8 cellular contexts compared by ENCODE assay signal in genomic region chr11:124763156-124763947, GRCh38. TPM values are rescaled to one million over a fixed set of nuclear protein-coding genes. Genes with fewer than 3 reads are reported as not detected.
DNase-seq lines count a peak whose midpoint lies in the region; ATAC-seq and TF ChIP-seq lines count a peak whose summit lies in the region.

No MANE protein-coding gene starts in this region.

- intact Hi-C loops in gastrocnemius medialis (cut with DNase I; ENCODE audit: low total_unique reads): loop anchor here (1.0 to 5.0 kb wide), 4 partner anchors 17 to 94 kb away; partner anchors contain the start of gene MSANTD2

- H3K27ac ChIP-seq in gastrocnemius medialis: peak overlapping the region in 3 of 4 donors; percentile 76 to 87 (median 87)

- ATAC-seq in GM21515 (IDR thresholded peaks at IDR 0.05; ENCODE audit: unreplicated experiment) (peak; percentile 28), gastrocnemius medialis (peak; percentile 39 to 52), HG02973 (IDR thresholded peaks at IDR 0.05; ENCODE audit: unreplicated experiment) (no peak)

- peaks cover 2% of the 10 kb centered on the region for H3K36me3 Mint-ChIP-seq in T-helper 2 cell treated with Interferon-gamma antibody and Interleukin-4, amounts not matched to agents 5 μg/mL and 100 μg/mL, for 36 hours (ENCODE audit: low read depth)

- in situ Hi-C loops in gastrocnemius medialis (cut with MboI; ENCODE audit: low sequenced_read_pairs in 4 of 4): loop anchor here (5.0 to 10.0 kb wide), 4 partner anchors 71 to 99 kb away; partner anchors contain the start of genes SIAE (in 1 of the 4) and SPA17 (in 1 of the 4)

- H3K4me1 Mint-ChIP-seq in T-helper 2 cell treated with Interferon-gamma antibody and Interleukin-4, amounts not matched to agents 5 μg/mL and 100 μg/mL, for 36 hours (ENCODE audit: low read depth): peaks cover 5% of the 10 kb centered on the region

- peak overlapping the region; percentile 52 to 67 (median 60) for H3K4me3 ChIP-seq in gastrocnemius medialis

- peaks cover 32 to 40% (median 35%) of the 10 kb centered on the region in 3 donors for H3K27me3 ChIP-seq in gastrocnemius medialis

- DNase-seq in Ammon's horn (ENCODE audit: low spot score) (peak; percentile 75), NCI-H1417 treated with DMSO at 0.1 percent for 48 hours (lab: John Stamatoyannopoulos, UW) (peak; percentile 38), anterior cingulate cortex (lab: John Stamatoyannopoulos, UW) (peak in 42 of 58 donors; percentile 12 to 82 (median 48)), hippocampal formation (lab: John Stamatoyannopoulos, UW) (peak; percentile 38 to 47), gastrocnemius medialis (peak in 1 of 2 donors; percentile 58)
- DNase-seq in T-helper 2 cell treated with Interferon-gamma antibody and Interleukin-4, amounts not matched to agents 5 μg/mL and 100 μg/mL, for 36 hours (ENCODE audit: low spot score): peak; percentile 75

- peaks cover 9 to 24% of the 10 kb centered on the region in 2 donors for H3K4me1 ChIP-seq in gastrocnemius medialis

- peak; percentile 67 to 82 (median 71) for TF ChIP-seq CTCF in gastrocnemius medialis (IDR thresholded peaks at IDR 0.05 in 4 of 5, conservative IDR thresholded peaks at IDR 0.05 in 1 of 5)

- peak overlapping the region; percentile 67 for H3K27ac Mint-ChIP-seq in T-helper 2 cell treated with Interferon-gamma antibody and Interleukin-4, amounts not matched to agents 5 μg/mL and 100 μg/mL, for 36 hours

- peaks cover 32% of the 10 kb centered on the region for H3K27me3 Mint-ChIP-seq in T-helper 2 cell treated with Interferon-gamma antibody and Interleukin-4, amounts not matched to agents 5 μg/mL and 100 μg/mL, for 36 hours (ENCODE audit: low read depth)

- no peak for TF ChIP-seq POLR2A in gastrocnemius medialis (IDR thresholded peaks at IDR 0.05)

- peaks cover 0 to 21% of the 10 kb centered on the region in 2 donors for H3K36me3 ChIP-seq in gastrocnemius medialis

- H3K9me3 Mint-ChIP-seq in T-helper 2 cell treated with Interferon-gamma antibody and Interleukin-4, amounts not matched to agents 5 μg/mL and 100 μg/mL, for 36 hours: no peaks in the 10 kb centered on the region

- no peaks in the 10 kb centered on the region for H3K9me3 ChIP-seq in gastrocnemius medialis

- peak overlapping the region; percentile 97 for H3K4me3 Mint-ChIP-seq in T-helper 2 cell treated with Interferon-gamma antibody and Interleukin-4, amounts not matched to agents 5 μg/mL and 100 μg/mL, for 36 hours

RNA-seq across cellular contexts. Expression of gene ESAM, which starts 1.3 kb away (rescaled TPM):
- total RNA-seq in gastrocnemius medialis: 10 to 100 TPM; 20.0 to 30.1 (median 27.5) TPM

RNA-seq across cellular contexts. Expression of gene VSIG2, which starts 11.3 kb away (rescaled TPM):
- under 1 TPM in 2 of 4 donors, not detected in 2; 0.29 to 0.46 TPM for total RNA-seq in gastrocnemius medialis

RNA-seq across cellular contexts. Expression of gene NRGN, which starts 23.6 kb away (rescaled TPM):
- under 1 TPM in 2 of 4 donors, not detected in 2; 0.51 to 0.52 TPM for total RNA-seq in gastrocnemius medialis

RNA-seq across cellular contexts. Expression of gene MSANTD2, which starts 36.9 kb away (rescaled TPM):
- total RNA-seq in gastrocnemius medialis: 1 to 10 TPM; 3.3 to 5.1 (median 3.8) TPM
